Comparison of ENCODE assay signal across 7 cellular contexts in genomic region chr2:202813387-202813786, GRCh38.
"Had no signal": no experiment of that assay in that cellular context is flagged by ENCODE, and none has a peak within 500 bp of the region (broad histone marks: within the 10 kb centered on the region; RNA-seq: fewer than 3 reads in every experiment).

No MANE protein-coding gene starts in this region.

- H3K4me3 ChIP-seq: GM23248 had no signal

- H3K27ac ChIP-seq: GM23248 had no signal

- H3K9ac ChIP-seq: GM23248 had no signal

- FAIRE-seq: H1, H54, HTR-8/SVneo had no signal

- DNase-seq: GM23248, H9, HCEC 1CT, KBM-7 had no signal
